ENCODE assay signal across 14 cellular contexts in the genomic region with DNA sequence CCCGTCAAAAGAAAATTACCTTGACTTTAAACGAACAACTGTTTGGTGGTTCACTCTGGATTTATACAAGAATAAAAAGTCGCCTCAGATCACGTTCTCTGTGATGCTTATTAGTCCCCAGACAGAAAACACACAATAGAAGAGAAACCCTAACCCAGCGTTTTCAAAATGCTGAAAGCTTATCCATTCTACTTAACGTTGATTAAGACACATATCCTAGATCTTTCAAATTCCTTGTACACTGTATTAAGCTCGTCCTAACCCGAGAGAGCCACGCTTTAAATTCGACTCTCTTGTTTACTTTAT. TPM values are rescaled to one million over a fixed set of nuclear protein-coding genes. Genes with fewer than 3 reads are reported as not detected.
A peak's percentile ranks its signal among the peaks of the same experiment; 100 is the strongest.
DNase-seq lines count a peak whose midpoint lies in the region; ATAC-seq, FAIRE-seq and TF ChIP-seq lines count a peak whose summit lies in the region.
"Had no signal": no experiment of that assay in that cellular context is flagged by ENCODE, and none has a peak within 500 bp of the region (broad histone marks: within the 10 kb centered on the region; RNA-seq: fewer than 3 reads in every experiment).

No MANE protein-coding gene starts in this region.

- ATAC-seq in activated T-helper 17 cell treated with anti-CD3 and anti-CD28 coated beads, Interleukin-2, amount 50 U/mL, for 72 hours (replicated peaks), result no peak

- peaks cover 75% of the 10 kb centered on the region for H3K27me3 Mint-ChIP-seq in activated naive CD4-positive, alpha-beta T cell treated with anti-CD3 and anti-CD28 coated beads, Interleukin-2, amount 50 U/mL, for 24 hours
- peaks cover 73% of the 10 kb centered on the region for H3K27me3 Mint-ChIP-seq in activated T-helper 17 cell treated with anti-CD3 and anti-CD28 coated beads, Interleukin-2, amount 50 U/mL, for 72 hours

- H3K27me3 ChIP-seq in suprapubic skin, result peaks cover 98% of the 10 kb centered on the region

- no peak overlapping the region for H3K27ac ChIP-seq in suprapubic skin
- H3K27ac ChIP-seq: BLaER1, upper lobe of left lung had no signal

- 30% methylated on average over 10 of the region's 10 CpGs for WGBS in suprapubic skin

- H3K4me1 ChIP-seq in suprapubic skin, result peaks cover 32% of the 10 kb centered on the region
- H3K4me1 ChIP-seq: BLaER1 had no signal

- H3K36me3 Mint-ChIP-seq in activated naive CD4-positive, alpha-beta T cell treated with anti-CD3 and anti-CD28 coated beads, Interleukin-2, amount 50 U/mL, for 24 hours, result peaks cover 8% of the 10 kb centered on the region
- H3K36me3 Mint-ChIP-seq in activated T-helper 17 cell treated with anti-CD3 and anti-CD28 coated beads, Interleukin-2, amount 50 U/mL, for 72 hours (ENCODE audit: low read depth), result peaks cover 34% of the 10 kb centered on the region

- peaks cover 27% of the 10 kb centered on the region for H3K4me1 Mint-ChIP-seq in activated naive CD4-positive, alpha-beta T cell treated with anti-CD3 and anti-CD28 coated beads, Interleukin-2, amount 50 U/mL, for 24 hours
- H3K4me1 Mint-ChIP-seq in activated T-helper 17 cell treated with anti-CD3 and anti-CD28 coated beads, Interleukin-2, amount 50 U/mL, for 72 hours, result peaks cover 5% of the 10 kb centered on the region

- FAIRE-seq in D721Med (lab: Jason Lieb, UNC), result no peak

- H3K4me3 ChIP-seq in suprapubic skin, result peak overlapping the region; percentile 54
- H3K4me3 ChIP-seq: BLaER1 had no signal

- no peak for DNase-seq in activated naive CD4-positive, alpha-beta T cell treated with anti-CD3 and anti-CD28 coated beads, Interleukin-2, amount 50 U/mL, for 16 hours
- peak; percentile 59 for DNase-seq in iris pigment epithelial cell (ENCODE audit: low read depth)
- no peak for DNase-seq in suprapubic skin (ENCODE audit: low spot score in 2 of 2)
- no peak for DNase-seq in hippocampal formation (lab: John Stamatoyannopoulos, UW)
- no peak for DNase-seq in T1000 (lab: John Stamatoyannopoulos, UW)
- DNase-seq in D721Med (ENCODE audit: insufficient read length, low spot score), result no peak
- DNase-seq: GF-D8, NCI-H187 treated with DMSO at 0.1 percent for 48 hours had no signal

- no peaks in the 10 kb centered on the region for H3K9me3 ChIP-seq in suprapubic skin

- peaks cover 30% of the 10 kb centered on the region for H3K9me3 Mint-ChIP-seq in activated naive CD4-positive, alpha-beta T cell treated with anti-CD3 and anti-CD28 coated beads, Interleukin-2, amount 50 U/mL, for 24 hours
- peaks cover 13% of the 10 kb centered on the region for H3K9me3 Mint-ChIP-seq in activated T-helper 17 cell treated with anti-CD3 and anti-CD28 coated beads, Interleukin-2, amount 50 U/mL, for 72 hours

- no peaks in the 10 kb centered on the region for H3K36me3 ChIP-seq in suprapubic skin
- H3K36me3 ChIP-seq: BLaER1, upper lobe of left lung had no signal

- peak overlapping the region; percentile 71 for H3K4me3 Mint-ChIP-seq in activated naive CD4-positive, alpha-beta T cell treated with anti-CD3 and anti-CD28 coated beads, Interleukin-2, amount 50 U/mL, for 24 hours
- peak overlapping the region; percentile 54 for H3K4me3 Mint-ChIP-seq in activated T-helper 17 cell treated with anti-CD3 and anti-CD28 coated beads, Interleukin-2, amount 50 U/mL, for 72 hours

- H3K27ac Mint-ChIP-seq in activated naive CD4-positive, alpha-beta T cell treated with anti-CD3 and anti-CD28 coated beads, Interleukin-2, amount 50 U/mL, for 24 hours, result no peak overlapping the region
- H3K27ac Mint-ChIP-seq in activated T-helper 17 cell treated with anti-CD3 and anti-CD28 coated beads, Interleukin-2, amount 50 U/mL, for 72 hours, result no peak overlapping the region

- TF ChIP-seq CTCF in suprapubic skin (IDR thresholded peaks at IDR 0.05), result no peak
- no peak for TF ChIP-seq CTCF in D721Med (IDR thresholded peaks at IDR 0.05; ENCODE audit: insufficient read depth, missing control alignments)

- TF ChIP-seq POLR2A in suprapubic skin (IDR thresholded peaks at IDR 0.05), result no peak

- no peak for TF ChIP-seq EP300 in suprapubic skin (IDR thresholded peaks at IDR 0.05)

RNA-seq across cellular contexts. Expression of a gene that starts 0.8 kb away (rescaled TPM):
- total RNA-seq in activated T-helper 17 cell treated with anti-CD3 and anti-CD28 coated beads, Interleukin-2, amount 50 U/mL, for 72 hours, result under 1 TPM in 1 of 2 donors, not detected in 1; 0.13 TPM
- 1 to 10 TPM in 3 of 4 donors, under 1 TPM in 1; 0.48 to 8.3 (median 4.1) TPM for total RNA-seq in suprapubic skin
- total RNA-seq: cerebellum, glomerular endothelial cell had no signal
